Comparison of ENCODE assay signal across 10 cellular contexts in genomic region chr7:137990251-137990901, GRCh38. TPM values are rescaled to one million over a fixed set of nuclear protein-coding genes. Genes with fewer than 3 reads are reported as not detected.
A peak's percentile ranks its signal among the peaks of the same experiment; 100 is the strongest.
DNase-seq lines count a peak whose midpoint lies in the region; ATAC-seq and TF ChIP-seq lines count a peak whose summit lies in the region.
"Had no signal": no experiment of that assay in that cellular context is flagged by ENCODE, and none has a peak within 500 bp of the region (broad histone marks: within the 10 kb centered on the region; RNA-seq: fewer than 3 reads in every experiment).

No MANE protein-coding gene starts in this region.

- H3K4me3 ChIP-seq in AG04450 (ENCODE audit: low read depth, low read length) (no peak overlapping the region; the same call in 1 of the 2 replicates), fibroblast of lung (replicated peaks in 1 of 4; ENCODE audit: control extremely low read depth in 1 of 4, insufficient read depth in 1 of 4, low read depth in 3 of 4, low read length in 4 of 4) (peak overlapping the region in 1 of 4 experiments; percentile 21)

- CTCF ChIA-PET in AG04450 (lab: Charles Lee), result interaction anchor here (0.7 to 5.1 kb wide), 3 partner anchors 13 to 87 kb away, joined by 3 to 40 read pairs (median 18); partner anchors contain the start of gene CREB3L2

- ATAC-seq in SK-N-SH treated with all-trans-retinoic acid at 6 μM for 48 hours, result peak; percentile 45
- no peak for ATAC-seq in HG03354 (IDR thresholded peaks at IDR 0.05; ENCODE audit: poor library complexity, severe bottlenecking, unreplicated experiment)
- no peak for ATAC-seq in omental fat pad (ENCODE audit: low FRiP score)
- ATAC-seq: naive thymus-derived CD4-positive, alpha-beta T cell had no signal

- peak overlapping the region; percentile 98 for H3K27ac ChIP-seq in AG04450 (ENCODE audit: low read depth, low read length)
- H3K27ac ChIP-seq in fibroblast of lung (ENCODE audit: insufficient read depth, low read length), result peak overlapping the region; percentile 85

- H3K9me3 ChIP-seq in AG04450 (ENCODE audit: control insufficient read depth, insufficient read depth, low read length) (no peaks in the 10 kb centered on the region), fibroblast of lung (ENCODE audit: control insufficient read depth, insufficient read depth, low read depth, low read length) (no peaks in the 10 kb centered on the region)

- no peaks in the 10 kb centered on the region for H4K20me1 ChIP-seq in fibroblast of lung (ENCODE audit: control insufficient read depth, extremely low read depth, insufficient read depth, low read length)

- H3K9ac ChIP-seq in fibroblast of lung (ENCODE audit: insufficient read depth, low read length), result peak overlapping the region; percentile 5

- H3K4me1 ChIP-seq in fibroblast of lung (ENCODE audit: control insufficient read depth, extremely low read depth, insufficient read depth, low read length), result peaks cover 40% of the 10 kb centered on the region

- DNase-seq in AG04450 (ENCODE audit: low read depth, low spot score), result peak; percentile 86
- peak; percentile 90 to 98 for DNase-seq in fibroblast of lung (ENCODE audit: low read depth in 2 of 2)
- peak; percentile 60 for DNase-seq in myocyte (ENCODE audit: low read depth)
- no peak for DNase-seq in activated effector memory CD4-positive, alpha-beta T cell treated with Interleukin-2 at 50 U/mL for 16 hours
- no peak for DNase-seq in omental fat pad (ENCODE audit: low spot score)
- DNase-seq in cerebellar cortex (ENCODE audit: low spot score), result no peak
- DNase-seq: naive thymus-derived CD4-positive, alpha-beta T cell; NCI-H2029 had no signal

- H3K36me3 ChIP-seq in fibroblast of lung (ENCODE audit: control insufficient read depth, insufficient read depth, low read length), result no peaks in the 10 kb centered on the region

- POLR2A ChIA-PET in AG04450 (lab: Yijun Ruan, JAX), result interaction anchor here (0.8 to 3.7 kb wide), 10 partner anchors 9 to 67 kb away, joined by 3 to 32 read pairs (median 4); partner anchors contain the start of gene CREB3L2

- no peak overlapping the region for H2AFZ ChIP-seq in fibroblast of lung (ENCODE audit: low read length)

- H3K27me3 ChIP-seq in AG04450 (ENCODE audit: control insufficient read depth, insufficient read depth, low read length), result no peaks in the 10 kb centered on the region
- H3K27me3 ChIP-seq in fibroblast of lung (ENCODE audit: control insufficient read depth, insufficient read depth, low read length), result no peaks in the 10 kb centered on the region

- no peak for TF ChIP-seq CTCF in AG04450 (IDR thresholded peaks at IDR 0.05; ENCODE audit: low read depth, low read length)
- no peak for TF ChIP-seq CTCF in fibroblast of lung (conservative IDR thresholded peaks at IDR 0.05 in 1 of 2, IDR thresholded peaks at IDR 0.05 in 1 of 2; ENCODE audit: low read depth in 1 of 2, low read length in 2 of 2)
- no peak for TF ChIP-seq CTCF in omental fat pad (IDR thresholded peaks at IDR 0.05)

- peaks cover 73% of the 10 kb centered on the region for H3K79me2 ChIP-seq in fibroblast of lung (ENCODE audit: control insufficient read depth, insufficient read depth, low read length)

- peak overlapping the region; percentile 67 for H3K4me2 ChIP-seq in fibroblast of lung (ENCODE audit: extremely low read depth, insufficient read depth, low read length)

TF ChIP-seq in SK-N-SH treated with all-trans-retinoic acid at 6 μM for 48 hours, 23 proteins besides CTCF, POLR2A, EP300 and RAD21:
- peak; percentile 99 for TF ChIP-seq ZFP3 (CRISPR knock-in tag; IDR thresholded peaks at IDR 0.05)
- no peak for TF ChIP-seq CSDC2 (CRISPR knock-in tag; IDR thresholded peaks at IDR 0.05)

RNA-seq across cellular contexts. Expression of gene CREB3L2, which starts 11.5 kb away (rescaled TPM):
- polyA plus RNA-seq in AG04450 (2011; rRNA removed) (53.5 and 57.8 TPM in 2 replicates), fibroblast of lung (57.9 and 63.7 TPM in 2 replicates)
- polyA minus RNA-seq in AG04450 (2011; rRNA and poly(A)+ RNA removed), result 96.0 and 121 TPM in 2 replicates
- total RNA-seq in fibroblast of lung (12.6 and 39.3 TPM in 2 replicates), myocyte (21.2 and 31.3 TPM in 2 replicates), omental fat pad (10 to 100 TPM; 35.6 to 50.4 (median 42.8) TPM)
- 37.1 and 49.5 TPM in 2 replicates for polyA plus RNA-seq in fibroblast of lung (2012)
- 96.9 and 155 TPM in 2 replicates for polyA minus RNA-seq in fibroblast of lung (ENCODE audit: low replicate concordance)
- polyA plus RNA-seq in myocyte (2012), result 52.1 TPM

Comparison
In these comparisons a context has a peak if more than half of its experiments do, and no peak if none do; other contexts are left out.
1. DNase-seq: peak in AG04450 (single experiment), fibroblast of lung (2 of 2) and myocyte (single experiment); none in activated effector memory CD4-positive, alpha-beta T cell treated with Interleukin-2 at 50 U/mL for 16 hours (single experiment), omental fat pad (single experiment) and cerebellar cortex (single experiment).